ENCODE assay signal across 8 cellular contexts in genomic region chr11:469684-470667, GRCh38. TPM values are rescaled to one million over a fixed set of nuclear protein-coding genes. Genes with fewer than 3 reads are reported as not detected.
DNase-seq lines count a peak whose midpoint lies in the region; ATAC-seq and TF ChIP-seq lines count a peak whose summit lies in the region.

No MANE protein-coding gene starts in this region.

- H3K27me3 ChIP-seq in MG63 = no peaks in the 10 kb centered on the region
- no peaks in the 10 kb centered on the region for H3K27me3 ChIP-seq in lung (ENCODE audit: control insufficient read depth, insufficient read depth)
- no peaks in the 10 kb centered on the region for H3K27me3 ChIP-seq in thyroid gland

- TF ChIP-seq POLR2A in thyroid gland (IDR thresholded peaks at IDR 0.05) = peak in 1 of 2 donors; percentile 39

- peaks cover 3 to 7% of the 10 kb centered on the region in 2 donors for H3K4me1 ChIP-seq in lung (ENCODE audit: control insufficient read depth in 2 of 2, insufficient read depth in 2 of 2, low read length in 2 of 2)
- H3K4me1 ChIP-seq in thyroid gland = peaks cover 11 to 16% of the 10 kb centered on the region in 2 donors

- H3K9me3 ChIP-seq in MG63 (no peaks in the 10 kb centered on the region), lung (ENCODE audit: control insufficient read depth in 2 of 2, insufficient read depth in 1 of 2, low read length in 1 of 2) (no peaks in the 10 kb centered on the region), thyroid gland (no peaks in the 10 kb centered on the region)

- intact Hi-C loops in thyroid gland (cut with DNase I) = no loop called here

- ATAC-seq in lung (ENCODE audit: insufficient read depth, low FRiP score) (peak; percentile 51), GM21576 (IDR thresholded peaks at IDR 0.05; ENCODE audit: unreplicated experiment) (no peak), HG02938 (IDR thresholded peaks at IDR 0.05; ENCODE audit: unreplicated experiment) (no peak)
- no peak for ATAC-seq in natural killer cell treated with Interleukin-12 subunit alpha and Interleukin-12 subunit beta and Interleukin-15 and Interleukin-18, amount 100 ng/mL, for 72 hours

- H3K27ac ChIP-seq in lung (ENCODE audit: low read depth in 1 of 2, low read length in 1 of 2) (peak overlapping the region in 1 of 2 donors; percentile 97), thyroid gland (peak overlapping the region; percentile 44 to 79 (median 66))

- H3K36me3 ChIP-seq in MG63 = peaks cover 14% of the 10 kb centered on the region
- no peaks in the 10 kb centered on the region for H3K36me3 ChIP-seq in lung (ENCODE audit: control insufficient read depth in 2 of 2, insufficient read depth in 2 of 2, low read length in 2 of 2)
- no peaks in the 10 kb centered on the region for H3K36me3 ChIP-seq in thyroid gland

- H3K4me1 Mint-ChIP-seq in natural killer cell treated with Interleukin-12 subunit alpha and Interleukin-12 subunit beta and Interleukin-15 and Interleukin-18, amount 100 ng/mL, for 72 hours (ENCODE audit: low read depth in 2 of 2) = peaks cover 0 to 3% of the 10 kb centered on the region in 2 donors

- TF ChIP-seq CTCF in lung (IDR thresholded peaks at IDR 0.05; ENCODE audit: control extremely low read depth, extremely low read depth) (no peak), thyroid gland (IDR thresholded peaks at IDR 0.05) (peak in 3 of 6 experiments; percentile 18 to 43 (median 36))

- H3K9me3 Mint-ChIP-seq in natural killer cell treated with Interleukin-12 subunit alpha and Interleukin-12 subunit beta and Interleukin-15 and Interleukin-18, amount 100 ng/mL, for 72 hours = no peaks in the 10 kb centered on the region

- H3K4me3 Mint-ChIP-seq in natural killer cell treated with Interleukin-12 subunit alpha and Interleukin-12 subunit beta and Interleukin-15 and Interleukin-18, amount 100 ng/mL, for 72 hours = no peak overlapping the region

- H3K27ac Mint-ChIP-seq in natural killer cell treated with Interleukin-12 subunit alpha and Interleukin-12 subunit beta and Interleukin-15 and Interleukin-18, amount 100 ng/mL, for 72 hours = no peak overlapping the region

- no peaks in the 10 kb centered on the region for H3K36me3 Mint-ChIP-seq in natural killer cell treated with Interleukin-12 subunit alpha and Interleukin-12 subunit beta and Interleukin-15 and Interleukin-18, amount 100 ng/mL, for 72 hours

- whole genome bisulfite sequencing in lung, 2 donors = 50 to 73% methylated on average over 30 of the region's 30 CpGs
- WGBS in thyroid gland, 2 donors = 67 to 71% methylated on average over 23 to 30 of the region's 30 CpGs

- DNase-seq in MG63 (peak; percentile 71), dermis blood vessel endothelial cell (peak; percentile 89), lung (ENCODE audit: low spot score) (peak; percentile 75), thyroid gland (peak; percentile 75 to 78), NCI-H1417 (lab: John Stamatoyannopoulos, UW) (no peak)
- DNase-seq in natural killer cell treated with Interleukin-12 subunit alpha and Interleukin-12 subunit beta and Interleukin-15 and Interleukin-18, amount 100 ng/mL, for 72 hours (ENCODE audit: low spot score) = no peak

- H3K27me3 Mint-ChIP-seq in natural killer cell treated with Interleukin-12 subunit alpha and Interleukin-12 subunit beta and Interleukin-15 and Interleukin-18, amount 100 ng/mL, for 72 hours = no peaks in the 10 kb centered on the region

- no peak overlapping the region for H3K4me3 ChIP-seq in MG63
- H3K4me3 ChIP-seq in lung = no peak overlapping the region
- no peak overlapping the region for H3K4me3 ChIP-seq in thyroid gland (replicated peaks in 1 of 3)

RNA-seq across cellular contexts. Expression of gene PTDSS2, which starts 19.9 kb away (rescaled TPM):
- total RNA-seq in MG63 (2014; rRNA removed; shearing (Covaris generic); ENCODE audit: low replicate concordance) = 30.2 and 43.3 TPM in 2 replicates
- 34.5 and 50.2 TPM in 2 replicates for total RNA-seq in dermis blood vessel endothelial cell
- 10 to 100 TPM; 26.8 to 29.4 TPM for total RNA-seq in lung
- 10 to 100 TPM; 20.4 to 36.5 TPM for polyA plus RNA-seq in lung
- total RNA-seq in thyroid gland = 10 to 100 TPM; 40.8 to 69.9 (median 41.7) TPM
- 10 to 100 TPM; 20.6 to 56.9 TPM for total RNA-seq in natural killer cell treated with Interleukin-12 subunit alpha and Interleukin-12 subunit beta and Interleukin-15 and Interleukin-18, amount 100 ng/mL, for 72 hours

RNA-seq across cellular contexts. Expression of gene ANO9, which starts 28.2 kb away (rescaled TPM):
- total RNA-seq in MG63 (2014; rRNA removed; shearing (Covaris generic); ENCODE audit: low replicate concordance) = not detected in 2 replicates
- total RNA-seq in dermis blood vessel endothelial cell = 0.42 and 10.7 TPM in 2 replicates
- 10 to 100 TPM in 1 of 2 donors, 1 to 10 TPM in 1; 5.8 to 17.6 TPM for total RNA-seq in lung
- polyA plus RNA-seq in lung = 10 to 100 TPM in 1 of 2 donors, 1 to 10 TPM in 1; 8.7 to 18.6 TPM
- 1 to 10 TPM; 3.7 to 6.4 (median 4.7) TPM for total RNA-seq in thyroid gland
- total RNA-seq in natural killer cell treated with Interleukin-12 subunit alpha and Interleukin-12 subunit beta and Interleukin-15 and Interleukin-18, amount 100 ng/mL, for 72 hours = 1 to 10 TPM; 2.4 to 6.7 TPM

RNA-seq across cellular contexts. Expression of gene RNH1, which starts 37.1 kb away (rescaled TPM):
- 556 and 832 TPM in 2 replicates for total RNA-seq in MG63 (2014; rRNA removed; shearing (Covaris generic); ENCODE audit: low replicate concordance)
- total RNA-seq in dermis blood vessel endothelial cell (257 and 310 TPM in 2 replicates), lung (100 to 1,000 TPM; 152 to 313 TPM), thyroid gland (100 to 1,000 TPM; 191 to 259 (median 231) TPM)
- polyA plus RNA-seq in lung = 100 to 1,000 TPM; 153 to 315 TPM
- 100 to 1,000 TPM in 1 of 2 donors, 10 to 100 TPM in 1; 89.2 to 113 TPM for total RNA-seq in natural killer cell treated with Interleukin-12 subunit alpha and Interleukin-12 subunit beta and Interleukin-15 and Interleukin-18, amount 100 ng/mL, for 72 hours

RNA-seq across cellular contexts. Expression of gene SIGIRR, which starts 55.2 kb away (rescaled TPM):
- total RNA-seq in MG63 (2014; rRNA removed; shearing (Covaris generic); ENCODE audit: low replicate concordance) = 28.8 and 89.5 TPM in 2 replicates
- 43.2 and 52.2 TPM in 2 replicates for total RNA-seq in dermis blood vessel endothelial cell
- total RNA-seq in lung = 10 to 100 TPM; 25.7 to 87.3 TPM
- 100 to 1,000 TPM in 1 of 2 donors, 10 to 100 TPM in 1; 43.4 to 112 TPM for polyA plus RNA-seq in lung
- 10 to 100 TPM; 46.0 to 69.6 (median 47.8) TPM for total RNA-seq in thyroid gland
- 10 to 100 TPM; 39.0 to 44.9 TPM for total RNA-seq in natural killer cell treated with Interleukin-12 subunit alpha and Interleukin-12 subunit beta and Interleukin-15 and Interleukin-18, amount 100 ng/mL, for 72 hours

Comparison
In these comparisons a context has a peak if more than half of its experiments do, and no peak if none do; other contexts are left out.
1. DNase-seq: peak in MG63 (single experiment), dermis blood vessel endothelial cell (single experiment), lung (single experiment) and thyroid gland (2 of 2); none in natural killer cell treated with Interleukin-12 subunit alpha and Interleukin-12 subunit beta and Interleukin-15 and Interleukin-18, amount 100 ng/mL, for 72 hours (single experiment) and NCI-H1417 (0 of 3).